ENCODE assay signal across 1 cellular context in the genomic region with DNA sequence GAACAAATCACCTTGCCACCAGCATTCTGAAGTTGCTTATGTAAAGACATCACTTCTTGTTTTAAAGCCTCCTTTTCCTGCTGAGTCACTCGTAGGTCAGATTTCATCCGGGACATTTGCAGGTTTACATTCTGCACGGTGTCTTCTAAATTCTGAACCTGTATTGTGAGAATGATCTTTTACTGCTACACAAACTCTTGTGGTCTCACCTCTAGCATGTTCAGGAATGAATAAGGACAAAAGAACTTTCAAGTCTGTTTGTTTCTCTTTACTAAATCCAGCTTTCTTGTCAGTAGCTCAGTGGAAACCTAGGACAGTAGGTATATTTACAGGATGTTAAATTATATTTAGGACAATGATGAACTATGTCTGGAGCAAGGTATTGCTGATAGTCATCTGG.
TF ChIP-seq lines count a peak whose summit lies in the region.

No MANE protein-coding gene starts in this region.

TF ChIP-seq in K562, 482 proteins besides CTCF, POLR2A, EP300 and RAD21 (continued from another document and continues in another):
- TF ChIP-seq, protein P1, sequence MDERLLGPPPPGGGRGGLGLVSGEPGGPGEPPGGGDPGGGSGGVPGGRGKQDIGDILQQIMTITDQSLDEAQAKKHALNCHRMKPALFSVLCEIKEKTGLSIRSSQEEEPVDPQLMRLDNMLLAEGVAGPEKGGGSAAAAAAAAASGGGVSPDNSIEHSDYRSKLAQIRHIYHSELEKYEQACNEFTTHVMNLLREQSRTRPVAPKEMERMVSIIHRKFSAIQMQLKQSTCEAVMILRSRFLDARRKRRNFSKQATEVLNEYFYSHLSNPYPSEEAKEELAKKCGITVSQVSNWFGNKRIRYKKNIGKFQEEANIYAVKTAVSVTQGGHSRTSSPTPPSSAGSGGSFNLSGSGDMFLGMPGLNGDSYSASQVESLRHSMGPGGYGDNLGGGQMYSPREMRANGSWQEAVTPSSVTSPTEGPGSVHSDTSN (CRISPR knock-in tag; IDR thresholded peaks at IDR 0.05; ENCODE audit: low read depth): no peak
- TF ChIP-seq, protein P1 (tag; conservative IDR thresholded peaks at IDR 0.05; ENCODE audit: low read depth): no peak
- TF ChIP-seq CBFB (CRISPR knock-in tag; IDR thresholded peaks at IDR 0.05) (no peak), SOX6 (IDR thresholded peaks at IDR 0.05) (no peak), MTA3 (IDR thresholded peaks at IDR 0.05; ENCODE audit: borderline replicate concordance) (no peak), HDAC2 (IDR thresholded peaks at IDR 0.05) (no peak), STAT6 (CRISPR knock-in tag; IDR thresholded peaks at IDR 0.05) (no peak), PTRF (tag; IDR thresholded peaks at IDR 0.05) (no peak), TGIF2 (CRISPR knock-in tag; IDR thresholded peaks at IDR 0.05) (no peak), MAFK (IDR thresholded peaks at IDR 0.05; ENCODE audit: low read length) (peak; percentile 42; the same call in 1 of the 2 replicates), TAF9B (IDR thresholded peaks at IDR 0.05; ENCODE audit: partially characterized antibody) (no peak), NFE2 (IDR thresholded peaks at IDR 0.05; ENCODE audit: low read depth) (peak; percentile 85), SMC3 (conservative IDR thresholded peaks at IDR 0.05; ENCODE audit: insufficient read depth, low read depth, low read length) (no peak), ZKSCAN3 (CRISPR knock-in tag; IDR thresholded peaks at IDR 0.05) (no peak), NFE2L1 (tag; IDR thresholded peaks at IDR 0.05; ENCODE audit: borderline replicate concordance, low read depth) (peak; percentile 55), ZNF77 (CRISPR knock-in tag; IDR thresholded peaks at IDR 0.05) (no peak), E2F4 (CRISPR knock-in tag; IDR thresholded peaks at IDR 0.05; ENCODE audit: low read depth) (no peak), ZNF316 (IDR thresholded peaks at IDR 0.05) (peak; percentile 54), ZNF23 (CRISPR knock-in tag; IDR thresholded peaks at IDR 0.05) (no peak), ZNF778 (CRISPR knock-in tag; IDR thresholded peaks at IDR 0.05) (no peak), JUN (IDR thresholded peaks at IDR 0.05; ENCODE audit: borderline replicate concordance, low read depth, low read length) (no peak), JUN (CRISPR knock-in tag; IDR thresholded peaks at IDR 0.05; ENCODE audit: borderline replicate concordance) (no peak), MAFG (tag; conservative IDR thresholded peaks at IDR 0.05) (peak; percentile 68), CUX1 (CRISPR knock-in tag; IDR thresholded peaks at IDR 0.05) (no peak), MAFF (IDR thresholded peaks at IDR 0.05; ENCODE audit: low read length) (peak; percentile 45; the same call in 1 of the 2 replicates), RBM22 (IDR thresholded peaks at IDR 0.05; ENCODE audit: low read depth, low read length, poor library complexity, severe bottlenecking) (no peak), CBX1 (IDR thresholded peaks at IDR 0.05; ENCODE audit: low read depth) (no peak), C11orf30 (IDR thresholded peaks at IDR 0.05; ENCODE audit: low read depth) (peak; percentile 64), SMAD1 (IDR thresholded peaks at IDR 0.05; ENCODE audit: low read depth, low read length, partially characterized antibody) (no peak)
- TF ChIP-seq, protein P2, sequence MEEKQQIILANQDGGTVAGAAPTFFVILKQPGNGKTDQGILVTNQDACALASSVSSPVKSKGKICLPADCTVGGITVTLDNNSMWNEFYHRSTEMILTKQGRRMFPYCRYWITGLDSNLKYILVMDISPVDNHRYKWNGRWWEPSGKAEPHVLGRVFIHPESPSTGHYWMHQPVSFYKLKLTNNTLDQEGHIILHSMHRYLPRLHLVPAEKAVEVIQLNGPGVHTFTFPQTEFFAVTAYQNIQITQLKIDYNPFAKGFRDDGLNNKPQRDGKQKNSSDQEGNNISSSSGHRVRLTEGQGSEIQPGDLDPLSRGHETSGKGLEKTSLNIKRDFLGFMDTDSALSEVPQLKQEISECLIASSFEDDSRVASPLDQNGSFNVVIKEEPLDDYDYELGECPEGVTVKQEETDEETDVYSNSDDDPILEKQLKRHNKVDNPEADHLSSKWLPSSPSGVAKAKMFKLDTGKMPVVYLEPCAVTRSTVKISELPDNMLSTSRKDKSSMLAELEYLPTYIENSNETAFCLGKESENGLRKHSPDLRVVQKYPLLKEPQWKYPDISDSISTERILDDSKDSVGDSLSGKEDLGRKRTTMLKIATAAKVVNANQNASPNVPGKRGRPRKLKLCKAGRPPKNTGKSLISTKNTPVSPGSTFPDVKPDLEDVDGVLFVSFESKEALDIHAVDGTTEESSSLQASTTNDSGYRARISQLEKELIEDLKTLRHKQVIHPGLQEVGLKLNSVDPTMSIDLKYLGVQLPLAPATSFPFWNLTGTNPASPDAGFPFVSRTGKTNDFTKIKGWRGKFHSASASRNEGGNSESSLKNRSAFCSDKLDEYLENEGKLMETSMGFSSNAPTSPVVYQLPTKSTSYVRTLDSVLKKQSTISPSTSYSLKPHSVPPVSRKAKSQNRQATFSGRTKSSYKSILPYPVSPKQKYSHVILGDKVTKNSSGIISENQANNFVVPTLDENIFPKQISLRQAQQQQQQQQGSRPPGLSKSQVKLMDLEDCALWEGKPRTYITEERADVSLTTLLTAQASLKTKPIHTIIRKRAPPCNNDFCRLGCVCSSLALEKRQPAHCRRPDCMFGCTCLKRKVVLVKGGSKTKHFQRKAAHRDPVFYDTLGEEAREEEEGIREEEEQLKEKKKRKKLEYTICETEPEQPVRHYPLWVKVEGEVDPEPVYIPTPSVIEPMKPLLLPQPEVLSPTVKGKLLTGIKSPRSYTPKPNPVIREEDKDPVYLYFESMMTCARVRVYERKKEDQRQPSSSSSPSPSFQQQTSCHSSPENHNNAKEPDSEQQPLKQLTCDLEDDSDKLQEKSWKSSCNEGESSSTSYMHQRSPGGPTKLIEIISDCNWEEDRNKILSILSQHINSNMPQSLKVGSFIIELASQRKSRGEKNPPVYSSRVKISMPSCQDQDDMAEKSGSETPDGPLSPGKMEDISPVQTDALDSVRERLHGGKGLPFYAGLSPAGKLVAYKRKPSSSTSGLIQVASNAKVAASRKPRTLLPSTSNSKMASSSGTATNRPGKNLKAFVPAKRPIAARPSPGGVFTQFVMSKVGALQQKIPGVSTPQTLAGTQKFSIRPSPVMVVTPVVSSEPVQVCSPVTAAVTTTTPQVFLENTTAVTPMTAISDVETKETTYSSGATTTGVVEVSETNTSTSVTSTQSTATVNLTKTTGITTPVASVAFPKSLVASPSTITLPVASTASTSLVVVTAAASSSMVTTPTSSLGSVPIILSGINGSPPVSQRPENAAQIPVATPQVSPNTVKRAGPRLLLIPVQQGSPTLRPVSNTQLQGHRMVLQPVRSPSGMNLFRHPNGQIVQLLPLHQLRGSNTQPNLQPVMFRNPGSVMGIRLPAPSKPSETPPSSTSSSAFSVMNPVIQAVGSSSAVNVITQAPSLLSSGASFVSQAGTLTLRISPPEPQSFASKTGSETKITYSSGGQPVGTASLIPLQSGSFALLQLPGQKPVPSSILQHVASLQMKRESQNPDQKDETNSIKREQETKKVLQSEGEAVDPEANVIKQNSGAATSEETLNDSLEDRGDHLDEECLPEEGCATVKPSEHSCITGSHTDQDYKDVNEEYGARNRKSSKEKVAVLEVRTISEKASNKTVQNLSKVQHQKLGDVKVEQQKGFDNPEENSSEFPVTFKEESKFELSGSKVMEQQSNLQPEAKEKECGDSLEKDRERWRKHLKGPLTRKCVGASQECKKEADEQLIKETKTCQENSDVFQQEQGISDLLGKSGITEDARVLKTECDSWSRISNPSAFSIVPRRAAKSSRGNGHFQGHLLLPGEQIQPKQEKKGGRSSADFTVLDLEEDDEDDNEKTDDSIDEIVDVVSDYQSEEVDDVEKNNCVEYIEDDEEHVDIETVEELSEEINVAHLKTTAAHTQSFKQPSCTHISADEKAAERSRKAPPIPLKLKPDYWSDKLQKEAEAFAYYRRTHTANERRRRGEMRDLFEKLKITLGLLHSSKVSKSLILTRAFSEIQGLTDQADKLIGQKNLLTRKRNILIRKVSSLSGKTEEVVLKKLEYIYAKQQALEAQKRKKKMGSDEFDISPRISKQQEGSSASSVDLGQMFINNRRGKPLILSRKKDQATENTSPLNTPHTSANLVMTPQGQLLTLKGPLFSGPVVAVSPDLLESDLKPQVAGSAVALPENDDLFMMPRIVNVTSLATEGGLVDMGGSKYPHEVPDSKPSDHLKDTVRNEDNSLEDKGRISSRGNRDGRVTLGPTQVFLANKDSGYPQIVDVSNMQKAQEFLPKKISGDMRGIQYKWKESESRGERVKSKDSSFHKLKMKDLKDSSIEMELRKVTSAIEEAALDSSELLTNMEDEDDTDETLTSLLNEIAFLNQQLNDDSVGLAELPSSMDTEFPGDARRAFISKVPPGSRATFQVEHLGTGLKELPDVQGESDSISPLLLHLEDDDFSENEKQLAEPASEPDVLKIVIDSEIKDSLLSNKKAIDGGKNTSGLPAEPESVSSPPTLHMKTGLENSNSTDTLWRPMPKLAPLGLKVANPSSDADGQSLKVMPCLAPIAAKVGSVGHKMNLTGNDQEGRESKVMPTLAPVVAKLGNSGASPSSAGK (IDR thresholded peaks at IDR 0.05): no peak
- TF ChIP-seq, protein P3, sequence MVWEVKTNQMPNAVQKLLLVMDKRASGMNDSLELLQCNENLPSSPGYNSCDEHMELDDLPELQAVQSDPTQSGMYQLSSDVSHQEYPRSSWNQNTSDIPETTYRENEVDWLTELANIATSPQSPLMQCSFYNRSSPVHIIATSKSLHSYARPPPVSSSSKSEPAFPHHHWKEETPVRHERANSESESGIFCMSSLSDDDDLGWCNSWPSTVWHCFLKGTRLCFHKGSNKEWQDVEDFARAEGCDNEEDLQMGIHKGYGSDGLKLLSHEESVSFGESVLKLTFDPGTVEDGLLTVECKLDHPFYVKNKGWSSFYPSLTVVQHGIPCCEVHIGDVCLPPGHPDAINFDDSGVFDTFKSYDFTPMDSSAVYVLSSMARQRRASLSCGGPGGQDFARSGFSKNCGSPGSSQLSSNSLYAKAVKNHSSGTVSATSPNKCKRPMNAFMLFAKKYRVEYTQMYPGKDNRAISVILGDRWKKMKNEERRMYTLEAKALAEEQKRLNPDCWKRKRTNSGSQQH (CRISPR knock-in tag; IDR thresholded peaks at IDR 0.05): no peak
